ENCODE assay signal across 17 cellular contexts in the genomic region with DNA sequence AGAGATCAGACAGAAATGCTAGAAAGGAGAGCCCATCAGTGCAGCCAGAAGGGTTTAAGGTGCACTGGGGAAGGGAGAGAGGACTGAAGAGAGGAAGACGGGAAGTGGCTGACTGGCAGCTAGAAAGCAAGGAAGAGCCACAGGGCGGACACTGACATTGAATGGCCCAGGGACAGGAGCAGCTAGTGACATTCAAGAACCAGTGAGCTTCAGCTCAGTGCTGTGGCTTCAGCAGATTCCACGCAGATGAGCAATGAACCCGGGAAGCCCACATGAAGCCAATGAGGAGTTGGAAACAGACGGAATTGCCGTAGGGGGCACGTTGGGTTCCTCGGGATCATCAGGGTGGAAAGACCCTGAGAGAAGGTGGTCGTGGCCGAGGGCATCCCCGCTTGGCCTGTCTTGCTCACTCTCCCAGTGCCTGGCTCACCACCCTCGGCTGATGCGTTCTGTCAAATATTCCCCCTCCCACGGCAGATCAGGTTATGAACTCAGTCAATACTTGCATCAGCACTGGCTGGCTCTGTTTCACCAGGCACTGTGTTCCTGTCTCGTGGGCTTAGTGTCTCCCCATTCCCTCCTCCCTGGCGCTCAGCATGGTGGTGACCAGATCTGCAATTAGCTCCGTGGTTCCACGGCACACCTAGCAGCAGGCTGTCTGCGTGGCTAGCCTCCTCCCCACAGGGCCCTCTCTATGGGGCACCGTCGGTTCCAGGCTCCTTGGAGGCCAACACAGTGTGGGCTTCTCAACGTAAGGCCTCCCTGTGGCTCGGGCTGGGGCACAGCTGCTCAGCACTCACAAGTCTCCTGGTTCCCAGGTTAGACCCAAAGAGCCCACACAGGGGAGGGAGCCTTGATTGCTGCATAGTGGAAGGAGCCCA.
A peak's percentile ranks its signal among the peaks of the same experiment; 100 is the strongest.
DNase-seq lines count a peak whose midpoint lies in the region; ATAC-seq and TF ChIP-seq lines count a peak whose summit lies in the region.
"Had no signal": no experiment of that assay in that cellular context is flagged by ENCODE, and none has a peak within 500 bp of the region (broad histone marks: within the 10 kb centered on the region; RNA-seq: fewer than 3 reads in every experiment).

No MANE protein-coding gene starts in this region.

- H4K20me1 ChIP-seq in neural progenitor cell (ENCODE audit: low read depth) = no peaks in the 10 kb centered on the region

- H3K27ac Mint-ChIP-seq in neural progenitor cell = peak overlapping the region; percentile 91

- H3K4me3 ChIP-seq in esophagus squamous epithelium (no peak overlapping the region), neural progenitor cell (no peak overlapping the region), gastrocnemius medialis (no peak overlapping the region)
- H3K4me3 ChIP-seq: A549, GM12878 had no signal

- in situ Hi-C loops in gastrocnemius medialis (cut with MboI; ENCODE audit: low sequenced_read_pairs in 4 of 4) = no loop called here

- peak; percentile 13 for DNase-seq in AG08395 (ENCODE audit: low spot score)
- DNase-seq in NCI-H69 (lab: John Stamatoyannopoulos, UW) = peak; percentile 73
- DNase-seq in esophagus squamous epithelium (lab: John Stamatoyannopoulos, UW) = no peak
- DNase-seq in neural progenitor cell (ENCODE audit: low spot score) = no peak
- DNase-seq in amygdala (lab: John Stamatoyannopoulos, UW) = no peak
- no peak for DNase-seq in D341Med (ENCODE audit: low spot score)
- no peak for DNase-seq in gastrocnemius medialis
- no peak for DNase-seq in cortex of kidney (lab: John Stamatoyannopoulos, UW)
- DNase-seq: C1 segment of cervical spinal cord, Caco-2, GDM1, NCI-H1105 treated with DMSO at 0.1 percent for 48 hours, NCI-H187 treated with DMSO at 0.1 percent for 48 hours, NCI-H446 treated with DMSO at 0.1 percent for 48 hours, NCI-H748 treated with DMSO at 0.1 percent for 48 hours had no signal

- peaks cover 38% of the 10 kb centered on the region for H3K4me1 Mint-ChIP-seq in neural progenitor cell

- ATAC-seq in gastrocnemius medialis = no peak
- ATAC-seq: A549, GM12878 had no signal

- peak overlapping the region in 3 of 4 donors; percentile 59 to 84 (median 76) for H3K27ac ChIP-seq in esophagus squamous epithelium
- no peak overlapping the region for H3K27ac ChIP-seq in neural progenitor cell
- no peak overlapping the region for H3K27ac ChIP-seq in gastrocnemius medialis
- H3K27ac ChIP-seq: A549 had no signal

- H3K9me3 Mint-ChIP-seq in neural progenitor cell = no peaks in the 10 kb centered on the region

- TF ChIP-seq POLR2A in esophagus squamous epithelium (IDR thresholded peaks at IDR 0.05) (no peak), gastrocnemius medialis (IDR thresholded peaks at IDR 0.05) (no peak)

- H3F3A ChIP-seq in neural progenitor cell (ENCODE audit: low read depth) = no peaks in the 10 kb centered on the region

- intact Hi-C loops in esophagus squamous epithelium (cut with DNase I) (no loop called here), gastrocnemius medialis (cut with DNase I; ENCODE audit: low total_unique reads) (no loop called here)

- no peaks in the 10 kb centered on the region for H3K36me3 Mint-ChIP-seq in neural progenitor cell

- no peak overlapping the region for H2AFZ ChIP-seq in neural progenitor cell (replicated peaks)

- 82 to 83% methylated on average over 17 to 18 of the region's 23 CpGs for WGBS in esophagus squamous epithelium, 2 donors

- no peaks in the 10 kb centered on the region for H3K79me2 ChIP-seq in neural progenitor cell (ENCODE audit: low read depth)

- no peak overlapping the region for H3K4me2 ChIP-seq in neural progenitor cell
- H3K4me2 ChIP-seq: A549 had no signal

- H3K9ac ChIP-seq in neural progenitor cell = no peak overlapping the region

- H3K27me3 ChIP-seq in esophagus squamous epithelium = no peaks in the 10 kb centered on the region
- H3K27me3 ChIP-seq in neural progenitor cell = no peaks in the 10 kb centered on the region
- H3K27me3 ChIP-seq in gastrocnemius medialis = no peaks in the 10 kb centered on the region

- peaks cover 11 to 69% (median 18%) of the 10 kb centered on the region in 3 donors for H3K4me1 ChIP-seq in esophagus squamous epithelium
- peaks cover 17% of the 10 kb centered on the region for H3K4me1 ChIP-seq in neural progenitor cell
- H3K4me1 ChIP-seq in gastrocnemius medialis = no peaks in the 10 kb centered on the region
- H3K4me1 ChIP-seq: A549 had no signal

- H3K9me3 ChIP-seq in esophagus squamous epithelium = no peaks in the 10 kb centered on the region
- H3K9me3 ChIP-seq in neural progenitor cell (ENCODE audit: low read depth) = no peaks in the 10 kb centered on the region
- H3K9me3 ChIP-seq in gastrocnemius medialis = no peaks in the 10 kb centered on the region
- H3K9me3 ChIP-seq: A549, Caco-2 had no signal

- no peak overlapping the region for H3K4me3 Mint-ChIP-seq in neural progenitor cell

- no peak for TF ChIP-seq CTCF in esophagus squamous epithelium (IDR thresholded peaks at IDR 0.05)
- TF ChIP-seq CTCF in neural progenitor cell (IDR thresholded peaks at IDR 0.05) = no peak
- TF ChIP-seq CTCF in gastrocnemius medialis (IDR thresholded peaks at IDR 0.05 in 4 of 5, conservative IDR thresholded peaks at IDR 0.05 in 1 of 5) = no peak

- no peaks in the 10 kb centered on the region for H3K36me3 ChIP-seq in esophagus squamous epithelium
- H3K36me3 ChIP-seq in neural progenitor cell = no peaks in the 10 kb centered on the region
- H3K36me3 ChIP-seq in gastrocnemius medialis = no peaks in the 10 kb centered on the region

- peaks cover 16% of the 10 kb centered on the region for H3K27me3 Mint-ChIP-seq in neural progenitor cell (ENCODE audit: insufficient read depth, low read depth)

Comparison
In these comparisons a context has a peak if more than half of its experiments do, and no peak if none do; other contexts are left out.
1. DNase-seq: peak in AG08395 (single experiment) and NCI-H69 (single experiment); none in esophagus squamous epithelium (single experiment), neural progenitor cell (single experiment), amygdala (0 of 56), D341Med (single experiment), gastrocnemius medialis (0 of 2) and cortex of kidney (single experiment).
2. H3K27ac ChIP-seq: peak in esophagus squamous epithelium (3 of 4); none in neural progenitor cell (single experiment) and gastrocnemius medialis (0 of 4).